Comparison of ENCODE assay signal across 19 cellular contexts in the genomic region with DNA sequence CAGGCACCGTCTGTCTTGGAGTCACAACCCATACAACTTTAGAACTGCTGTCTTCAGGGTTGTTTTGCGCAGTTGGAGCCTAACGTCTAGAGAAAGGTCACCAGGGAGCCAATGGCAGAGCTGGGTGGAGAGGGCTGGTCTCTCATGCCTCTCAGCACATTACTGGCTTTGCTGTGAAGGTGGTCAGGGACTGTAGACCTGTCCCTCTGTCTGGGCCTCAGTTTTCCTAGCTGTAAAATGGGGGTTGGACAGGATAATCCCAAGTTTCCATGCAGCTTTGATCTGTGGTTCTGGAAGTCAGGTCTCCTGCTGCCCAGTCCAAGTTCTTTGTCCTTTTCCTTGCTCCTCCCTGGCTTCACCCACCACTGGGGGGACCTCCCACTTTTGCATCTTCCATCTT. TPM values are rescaled to one million over a fixed set of nuclear protein-coding genes. Genes with fewer than 3 reads are reported as not detected.
DNase-seq lines count a peak whose midpoint lies in the region; ATAC-seq, FAIRE-seq and TF ChIP-seq lines count a peak whose summit lies in the region.
"Had no signal": no experiment of that assay in that cellular context is flagged by ENCODE, and none has a peak within 500 bp of the region (broad histone marks: within the 10 kb centered on the region; RNA-seq: fewer than 3 reads in every experiment).

No MANE protein-coding gene starts in this region.

- no peaks in the 10 kb centered on the region for H3K9me3 ChIP-seq in BLaER1 treated with 17β-estradiol and CSF1 and Interleukin-3, amounts not matched to agents 10 nM and 100 nM (replicated peaks in 1 of 11)
- H3K9me3 ChIP-seq in kidney (ENCODE audit: control insufficient read depth in 1 of 2, low read length in 2 of 2) (no peaks in the 10 kb centered on the region), subcutaneous abdominal adipose tissue (ENCODE audit: control insufficient read depth in 5 of 5, low read length in 5 of 5) (no peaks in the 10 kb centered on the region)
- H3K9me3 ChIP-seq: SJCRH30 had no signal

- no peaks in the 10 kb centered on the region for H3K9me3 Mint-ChIP-seq in endothelial cell (ENCODE audit: unreplicated experiment)
- H3K9me3 Mint-ChIP-seq: CD14-positive monocyte, IgD-negative memory B cell had no signal

- TF ChIP-seq CTCF in kidney (IDR thresholded peaks at IDR 0.05; ENCODE audit: borderline replicate concordance, extremely low read depth, insufficient read depth) (no peak), endothelial cell (IDR thresholded peaks at IDR 0.05; ENCODE audit: unreplicated experiment) (no peak), GM10266 (IDR thresholded peaks at IDR 0.05; ENCODE audit: control insufficient read depth, insufficient read depth, low read depth, missing control alignments) (no peak)

- peak overlapping the region in 2 of 11 experiments; percentile 11 to 57; a peak in 1 of 22 replicates for H3K9ac ChIP-seq in BLaER1 treated with 17β-estradiol and CSF1 and Interleukin-3, amounts not matched to agents 10 nM and 100 nM
- peak overlapping the region in 1 of 2 donors; percentile 21 for H3K9ac ChIP-seq in kidney (ENCODE audit: low read length in 2 of 2)
- H3K9ac ChIP-seq in subcutaneous abdominal adipose tissue (ENCODE audit: low read length in 5 of 5): no peak overlapping the region

- FAIRE-seq in kidney (lab: Jason Lieb, UNC): no peak
- FAIRE-seq: GM19239, H54 had no signal

- H3K27me3 ChIP-seq in BLaER1 treated with 17β-estradiol and CSF1 and Interleukin-3, amounts not matched to agents 10 nM and 100 nM: no peaks in the 10 kb centered on the region
- no peaks in the 10 kb centered on the region for H3K27me3 ChIP-seq in subcutaneous abdominal adipose tissue (ENCODE audit: control insufficient read depth in 5 of 5, insufficient read depth in 4 of 5, low read length in 5 of 5)
- H3K27me3 ChIP-seq: SJCRH30 had no signal

- H3K27ac ChIP-seq in BLaER1 treated with 17β-estradiol and CSF1 and Interleukin-3, amounts not matched to agents 10 nM and 100 nM: peak overlapping the region in 8 of 11 experiments; percentile 3 to 99 (median 54); a peak in 15 of 22 replicates
- H3K27ac ChIP-seq in kidney (ENCODE audit: low read depth in 2 of 2, low read length in 2 of 2): peak overlapping the region; percentile 96
- peak overlapping the region; percentile 94 for H3K27ac ChIP-seq in subcutaneous abdominal adipose tissue (ENCODE audit: low read depth, low read length)
- H3K27ac ChIP-seq: SJCRH30 had no signal

- no peak overlapping the region for H3K27ac Mint-ChIP-seq in endothelial cell (ENCODE audit: unreplicated experiment)
- H3K27ac Mint-ChIP-seq: CD14-positive monocyte had no signal

- H3K4me3 Mint-ChIP-seq in endothelial cell (ENCODE audit: unreplicated experiment): no peak overlapping the region
- H3K4me3 Mint-ChIP-seq: CD14-positive monocyte, IgD-negative memory B cell had no signal

- H3K4me3 ChIP-seq in BLaER1 treated with 17β-estradiol and CSF1 and Interleukin-3, amounts not matched to agents 10 nM and 100 nM: no peak overlapping the region
- H3K4me3 ChIP-seq in kidney (ENCODE audit: low read length in 2 of 2): no peak overlapping the region
- peak overlapping the region in 2 of 5 donors; percentile 16 to 26 for H3K4me3 ChIP-seq in subcutaneous abdominal adipose tissue (ENCODE audit: low read depth in 1 of 5, low read length in 5 of 5)
- H3K4me3 ChIP-seq: SJCRH30 had no signal

- DNase-seq in RPMI8226 (peak; percentile 51), kidney (no peak), DMS153 treated with DMSO at 0.1 percent for 48 hours (lab: John Stamatoyannopoulos, UW; ENCODE audit: unreplicated experiment) (no peak), endothelial cell (ENCODE audit: low spot score) (no peak), GM10266 (ENCODE audit: extremely low spot score) (no peak)
- DNase-seq: COR-L47, DMS53, NCI-H1417 treated with DMSO at 0.1 percent for 48 hours, NCI-H1930, NCI-H2171, NCI-H446 treated with DMSO at 0.1 percent for 48 hours, SJCRH30 had no signal

- peaks cover 17% of the 10 kb centered on the region for H3K4me1 Mint-ChIP-seq in endothelial cell (ENCODE audit: unreplicated experiment)

- ATAC-seq in GM19397 (IDR thresholded peaks at IDR 0.05; ENCODE audit: unreplicated experiment): no peak

- peaks cover 60 to 74% (median 66%) of the 10 kb centered on the region in 10 experiments for H3K4me1 ChIP-seq in BLaER1 treated with 17β-estradiol and CSF1 and Interleukin-3, amounts not matched to agents 10 nM and 100 nM
- H3K4me1 ChIP-seq in kidney (ENCODE audit: control insufficient read depth in 1 of 2, insufficient read depth in 1 of 2, low read depth in 1 of 2, low read length in 2 of 2) (peaks cover 62 to 74% of the 10 kb centered on the region in 2 donors), subcutaneous abdominal adipose tissue (ENCODE audit: control insufficient read depth in 5 of 5, insufficient read depth in 5 of 5, low read length in 5 of 5) (peaks cover 20 to 94% (median 78%) of the 10 kb centered on the region in 5 donors)

- no peaks in the 10 kb centered on the region for H3K36me3 Mint-ChIP-seq in endothelial cell (ENCODE audit: low read depth, unreplicated experiment)
- H3K36me3 Mint-ChIP-seq: CD14-positive monocyte had no signal

- H3K36me3 ChIP-seq in BLaER1 treated with 17β-estradiol and CSF1 and Interleukin-3, amounts not matched to agents 10 nM and 100 nM: no peaks in the 10 kb centered on the region
- no peaks in the 10 kb centered on the region for H3K36me3 ChIP-seq in kidney (ENCODE audit: control insufficient read depth in 1 of 2, insufficient read depth in 2 of 2, low read length in 2 of 2)
- H3K36me3 ChIP-seq in subcutaneous abdominal adipose tissue (ENCODE audit: control insufficient read depth in 5 of 5, insufficient read depth in 5 of 5, low read length in 5 of 5): no peaks in the 10 kb centered on the region
- H3K36me3 ChIP-seq: SJCRH30 had no signal

- peak overlapping the region; percentile 68 to 95 (median 82) for H3K4me2 ChIP-seq in BLaER1 treated with 17β-estradiol and CSF1 and Interleukin-3, amounts not matched to agents 10 nM and 100 nM

- intact Hi-C loops in kidney (cut with DNase I): no loop called here

- no peaks in the 10 kb centered on the region for H4K20me1 ChIP-seq in BLaER1 treated with 17β-estradiol and CSF1 and Interleukin-3, amounts not matched to agents 10 nM and 100 nM

- H3K27me3 Mint-ChIP-seq in endothelial cell (ENCODE audit: unreplicated experiment): peaks cover 2% of the 10 kb centered on the region

RNA-seq across cellular contexts. Expression of gene EPB41L1, which starts 52.2 kb away (rescaled TPM):
- total RNA-seq in kidney (230 TPM), endothelial cell (ENCODE audit: unreplicated experiment) (19.3 TPM)
- polyA plus RNA-seq in kidney (ENCODE audit: insufficient read depth, low read depth, low replicate concordance): 53.2 TPM
- polyA plus RNA-seq: CD14-positive monocyte had no signal

Comparison
In these comparisons a context has a peak if more than half of its experiments do, and no peak if none do; other contexts are left out.
1. RNA of gene EPB41L1, which starts 52.2 kb away (total RNA-seq): 230 TPM in kidney (single experiment); 19.3 TPM in endothelial cell (single experiment); every median in the first group is over 10 times any median in the second.
2. Peak in every context shown above with its lines, with median percentiles within 50 percentile points of each other: H3K27ac ChIP-seq.